In the genomic region with DNA sequence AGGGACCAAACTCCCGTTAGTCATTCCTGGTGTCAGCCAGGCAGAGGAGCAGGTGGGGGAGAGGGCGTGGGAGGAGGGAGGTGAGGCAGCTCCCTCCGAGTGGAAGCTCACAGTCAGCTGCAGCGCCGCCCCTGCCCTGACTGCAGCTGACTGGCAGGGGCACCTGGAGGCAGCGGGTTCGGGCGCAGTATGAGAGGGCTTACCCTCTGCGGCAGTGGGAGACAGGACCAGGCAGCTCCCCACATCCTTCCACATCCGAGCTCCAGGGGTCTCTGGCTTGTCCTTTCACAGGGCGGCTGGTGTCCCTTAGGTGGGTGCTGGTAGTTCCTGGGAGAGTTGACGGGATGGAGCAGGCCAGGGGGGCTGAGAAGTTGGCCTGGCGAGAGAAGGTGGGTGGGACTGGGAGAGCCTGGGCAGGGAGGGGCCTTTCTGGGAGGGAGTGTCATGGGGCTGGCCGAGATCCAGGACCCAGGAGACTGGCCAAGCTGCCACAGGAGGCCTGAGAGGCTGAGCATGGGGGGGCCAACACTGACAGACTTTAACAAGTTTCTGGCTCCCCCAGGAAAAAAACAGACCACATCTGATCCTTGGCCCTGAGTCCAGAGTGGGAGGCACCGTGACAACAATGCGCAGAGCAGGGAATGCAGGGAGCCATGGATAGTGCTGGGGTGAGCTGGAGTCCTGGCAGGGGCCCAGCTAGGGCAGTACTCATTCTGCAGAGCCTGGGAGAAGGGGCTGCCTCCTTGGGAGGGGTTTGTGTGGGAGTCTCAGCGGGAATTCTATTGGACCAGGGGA, we compare ENCODE assay signal across 8 cellular contexts. TPM values are rescaled to one million over a fixed set of nuclear protein-coding genes. Genes with fewer than 3 reads are reported as not detected.
DNase-seq lines count a peak whose midpoint lies in the region; TF ChIP-seq lines count a peak whose summit lies in the region.

No MANE protein-coding gene starts in this region.

- TF ChIP-seq POLR2A in prostate gland (IDR thresholded peaks at IDR 0.05): no peak

- peak overlapping the region; percentile 77 for H3K4me2 ChIP-seq in SU-DHL-6 (ENCODE audit: low read depth, low read length, poor library complexity, severe bottlenecking)

- H3K9me2 ChIP-seq in SU-DHL-6 (replicated peaks; ENCODE audit: insufficient read depth, low read length): no peaks in the 10 kb centered on the region

- H3K27me3 ChIP-seq in SU-DHL-6 (ENCODE audit: low read length): no peaks in the 10 kb centered on the region
- H3K27me3 ChIP-seq in prostate gland (replicated peaks; ENCODE audit: insufficient read depth): no peaks in the 10 kb centered on the region

- peaks cover 48% of the 10 kb centered on the region for H3F3A ChIP-seq in SU-DHL-6 (ENCODE audit: insufficient read depth)

- H3K4me3 ChIP-seq in SU-DHL-6 (ENCODE audit: insufficient read depth, low read length, poor library complexity, severe bottlenecking) (peak overlapping the region; percentile 14), fibroblast of pulmonary artery (replicated peaks; ENCODE audit: low read depth, low read length) (no peak overlapping the region), prostate gland (no peak overlapping the region)

- DNase-seq in Daoy (ENCODE audit: low read depth) (peak; percentile 62), fibroblast of pulmonary artery (ENCODE audit: low read depth) (peak; percentile 75), prostate gland (ENCODE audit: low spot score) (peak; percentile 62), epidermal melanocyte (ENCODE audit: insufficient read length, low spot score) (no peak), NCI-H82 (lab: John Stamatoyannopoulos, UW) (no peak), activated gamma-delta T cell treated with Interleukin-2 at 50 U/mL for 16 hours (no peak), NCI-H1436 (lab: John Stamatoyannopoulos, UW) (no peak)

- no peak overlapping the region for H2AFZ ChIP-seq in SU-DHL-6 (ENCODE audit: low read depth, low read length, severe bottlenecking)

- peaks cover 57% of the 10 kb centered on the region for H3K79me2 ChIP-seq in SU-DHL-6 (ENCODE audit: insufficient read depth, low read length)

- H3K9ac ChIP-seq in SU-DHL-6 (ENCODE audit: low read length): peak overlapping the region; percentile 59

- WGBS in prostate gland: 38% methylated on average over 17 of the region's 17 CpGs

- H3K27ac ChIP-seq in SU-DHL-6 (ENCODE audit: low read depth, low read length): peak overlapping the region; percentile 99
- peak overlapping the region in 1 of 2 donors; percentile 19 for H3K27ac ChIP-seq in prostate gland

- H3K4me1 ChIP-seq in prostate gland (replicated peaks): peaks cover 12% of the 10 kb centered on the region

- intact Hi-C loops in prostate gland (cut with DNase I): no loop called here

- no peaks in the 10 kb centered on the region for H4K20me1 ChIP-seq in SU-DHL-6 (ENCODE audit: low read depth, low read length)

- peak; percentile 6 for TF ChIP-seq CTCF in SU-DHL-6 (IDR thresholded peaks at IDR 0.05; ENCODE audit: insufficient read depth, low read length, poor library complexity, severe bottlenecking)
- TF ChIP-seq CTCF in fibroblast of pulmonary artery (IDR thresholded peaks at IDR 0.05; ENCODE audit: low read length, missing control alignments): no peak
- no peak for TF ChIP-seq CTCF in prostate gland (IDR thresholded peaks at IDR 0.05)

- no peaks in the 10 kb centered on the region for H3K36me3 ChIP-seq in SU-DHL-6 (ENCODE audit: low read length)
- H3K36me3 ChIP-seq in prostate gland: no peaks in the 10 kb centered on the region

- H3K9me3 ChIP-seq in SU-DHL-6 (ENCODE audit: insufficient read depth, low read length) (no peaks in the 10 kb centered on the region), prostate gland (no peaks in the 10 kb centered on the region)

RNA-seq across cellular contexts. Expression of gene ADORA2A, which starts 4.9 kb away (rescaled TPM):
- 0.95 and 2.7 TPM in 2 replicates for total RNA-seq in Daoy (2014; rRNA removed; shearing (Covaris generic))
- total RNA-seq in prostate gland: 1 to 10 TPM; 2.1 to 3.7 TPM

Comparison
In these comparisons a context has a peak if more than half of its experiments do, and no peak if none do; other contexts are left out.
1. DNase-seq: peak in Daoy (single experiment), fibroblast of pulmonary artery (single experiment) and prostate gland (single experiment); none in epidermal melanocyte (single experiment), NCI-H82 (single experiment), activated gamma-delta T cell treated with Interleukin-2 at 50 U/mL for 16 hours (single experiment) and NCI-H1436 (single experiment).